Comparison of ENCODE assay signal across 19 cellular contexts in the genomic region with DNA sequence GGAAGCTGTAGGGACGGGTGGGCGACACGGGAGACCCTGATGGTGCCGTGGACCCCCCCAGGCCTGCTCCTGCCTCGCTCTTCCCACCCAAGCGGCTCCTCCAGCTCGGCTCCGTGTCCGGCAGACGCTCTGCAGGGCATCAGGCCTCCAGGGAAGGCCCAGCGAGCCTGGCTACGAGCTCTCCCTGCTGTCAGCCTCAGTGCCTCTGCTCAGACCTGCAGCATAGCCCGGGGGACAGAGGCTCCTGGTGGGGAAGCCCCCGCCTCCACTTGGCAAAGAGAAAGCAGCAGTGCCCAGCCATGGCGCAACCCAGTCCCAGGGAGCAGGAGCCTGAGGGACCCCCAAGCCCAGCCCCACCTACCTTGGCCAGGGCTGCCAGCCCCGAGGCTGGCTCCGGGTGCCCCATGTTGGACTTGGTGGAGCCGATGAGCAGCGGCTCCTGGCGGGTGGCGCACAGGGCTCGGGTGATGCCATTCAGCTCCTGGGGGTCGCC. TPM values are rescaled to one million over a fixed set of nuclear protein-coding genes. Genes with fewer than 3 reads are reported as not detected.
A peak's percentile ranks its signal among the peaks of the same experiment; 100 is the strongest.
DNase-seq lines count a peak whose midpoint lies in the region; ATAC-seq, FAIRE-seq and TF ChIP-seq lines count a peak whose summit lies in the region.
"Had no signal": no experiment of that assay in that cellular context is flagged by ENCODE, and none has a peak within 500 bp of the region (broad histone marks: within the 10 kb centered on the region; RNA-seq: fewer than 3 reads in every experiment).

No MANE protein-coding gene starts in this region.

- no peaks in the 10 kb centered on the region for H3K9me3 ChIP-seq in HCT116 (ENCODE audit: control insufficient read depth in 1 of 2, insufficient read depth in 1 of 2, low read depth in 1 of 2, low read length in 2 of 2)
- no peaks in the 10 kb centered on the region for H3K9me3 ChIP-seq in H1 (ENCODE audit: insufficient read depth in 2 of 2, low read depth in 1 of 2, low read length in 1 of 2)
- no peaks in the 10 kb centered on the region for H3K9me3 ChIP-seq in osteoblast (ENCODE audit: low read depth, low read length)
- peaks cover 4% of the 10 kb centered on the region for H3K9me3 ChIP-seq in WERI-Rb-1 (ENCODE audit: severe bottlenecking)
- H3K9me3 ChIP-seq: A549, MG63, SK-N-SH had no signal

- TF ChIP-seq POLR2A in HCT116 (IDR thresholded peaks at IDR 0.05; ENCODE audit: borderline replicate concordance, extremely low read depth, insufficient read depth, insufficient read length) (no peak), H1 (IDR thresholded peaks at IDR 0.05; ENCODE audit: control extremely low read depth in 1 of 2, low read depth in 2 of 2, low read length in 2 of 2) (no peak; a peak in 1 of 3 replicates)

- H3K79me1 ChIP-seq in H1 (ENCODE audit: low read depth, low read length) = peaks cover 19% of the 10 kb centered on the region

- H3K27ac ChIP-seq in HCT116 (ENCODE audit: low read depth, low read length) (peak overlapping the region; percentile 34; the same call in 1 of the 2 replicates), H1 (ENCODE audit: low read depth, low read length) (no peak overlapping the region), osteoblast (ENCODE audit: low read depth, low read length) (no peak overlapping the region), WERI-Rb-1 (no peak overlapping the region)
- H3K27ac ChIP-seq: A549 had no signal

- H2BK120ac ChIP-seq in H1 (replicated peaks; ENCODE audit: low read depth, low read length) = no peak overlapping the region

- H3K4me2 ChIP-seq in HCT116 (ENCODE audit: low read length) = no peak overlapping the region
- no peak overlapping the region for H3K4me2 ChIP-seq in H1 (ENCODE audit: insufficient read depth in 1 of 2, low read depth in 2 of 2, low read length in 2 of 2)
- H3K4me2 ChIP-seq in osteoblast (ENCODE audit: insufficient read depth, low read length) = no peak overlapping the region
- H3K4me2 ChIP-seq: A549, SK-N-SH had no signal

- WGBS in H1 (ENCODE audit: extremely low coverage in 1 of 2, insufficient coverage in 1 of 2, insufficient read length in 1 of 2, insufficient replicate concordance in 2 of 2, low coverage in 1 of 2, low lambda C conversion rate in 2 of 2, missing lambda C conversion rate in 1 of 2), 2 experiments = 94% methylated on average over 18 of the region's 23 CpGs; no CpG with 5 or more reads in 1 of the 2 experiments

- no peak for FAIRE-seq in H1 (lab: Jason Lieb, UNC)
- FAIRE-seq: A549, D721Med, GM12878 had no signal

- no peak overlapping the region for H3K14ac ChIP-seq in H1 (ENCODE audit: insufficient read length)

- DNase-seq in Right ventricle myocardium superior (peak; percentile 32), left ventricle myocardium superior (no peak), HCT116 (ENCODE audit: low read depth, low spot score) (no peak), H1 (ENCODE audit: low read depth in 1 of 2, low spot score in 2 of 2) (no peak), osteoblast (ENCODE audit: insufficient read length, low spot score, missing footprints) (peak; percentile 85), WERI-Rb-1 (no peak)
- DNase-seq: GOT3, MG63, NCI-H1417 treated with DMSO at 0.1 percent for 48 hours, NCI-H187, NCI-H446, NCI-H526, OCI-M1, SIG-M5, SK-N-SH had no signal

- no peak overlapping the region for H4K91ac ChIP-seq in H1 (replicated peaks; ENCODE audit: insufficient read length, low read length)

- POLR2A ChIA-PET in HCT116 (lab: Charles Lee) = no interaction called here
- POLR2A ChIA-PET in H1 (lab: Charles Lee; ENCODE audit: partially characterized antibody) = interaction anchor here (0.7 to 8.8 kb wide), 7 partner anchors 10 to 49 kb away, joined by 3 to 105 read pairs (median 3); a partner anchor contains a TSS

- H3K9ac ChIP-seq in HCT116 (ENCODE audit: low read length) (no peak overlapping the region), H1 (replicated peaks in 1 of 4; ENCODE audit: extremely low read depth in 1 of 4, low read depth in 3 of 4, low read length in 3 of 4) (no peak overlapping the region)
- H3K9ac ChIP-seq: SK-N-SH had no signal

- H3K79me2 ChIP-seq in HCT116 (ENCODE audit: insufficient read depth, low read length) = peaks cover 98% of the 10 kb centered on the region
- H3K79me2 ChIP-seq in H1 (ENCODE audit: control insufficient read depth in 1 of 2, insufficient read depth in 2 of 2, low read length in 2 of 2) = peaks cover 12 to 32% of the 10 kb centered on the region in 2 experiments; a peak in 3 of 4 replicates
- peaks cover 33% of the 10 kb centered on the region for H3K79me2 ChIP-seq in osteoblast (ENCODE audit: insufficient read depth, low read length)

- ATAC-seq in Right ventricle myocardium superior (ENCODE audit: poor library complexity) (no peak), left ventricle myocardium superior (no peak), HCT116 (no peak), HG03045 (IDR thresholded peaks at IDR 0.05; ENCODE audit: unreplicated experiment) (no peak)
- ATAC-seq: A549, GM12878 had no signal

- BruUV-seq in HCT116 (replicated peaks; lab: Mats Ljungman, UMichigan) = no TSS peak

- TF ChIP-seq CTCF in HCT116 (IDR thresholded peaks at IDR 0.05 in 2 of 3, conservative IDR thresholded peaks at IDR 0.05 in 1 of 3; ENCODE audit: borderline replicate concordance in 1 of 3, insufficient read depth in 1 of 3, low read depth in 2 of 3, low read length in 2 of 3) (no peak), H1 (IDR thresholded peaks at IDR 0.05; ENCODE audit: control extremely low read depth in 1 of 3, insufficient read depth in 1 of 3, low read depth in 1 of 3, low read length in 3 of 3) (no peak), osteoblast (IDR thresholded peaks at IDR 0.05; ENCODE audit: extremely low read depth, low read depth, low read length) (no peak), WERI-Rb-1 (IDR thresholded peaks at IDR 0.05; ENCODE audit: low read depth, low read length) (no peak)

- H3K56ac ChIP-seq in H1 (replicated peaks; ENCODE audit: insufficient read length, low read depth, low read length) = no peak overlapping the region

- TF ChIP-seq RAD21 in HCT116 (IDR thresholded peaks at IDR 0.05; ENCODE audit: low read depth) (no peak), H1 (IDR thresholded peaks at IDR 0.05 in 1 of 2, conservative IDR thresholded peaks at IDR 0.05 in 1 of 2; ENCODE audit: low read depth in 2 of 2, low read length in 2 of 2) (no peak)

- H4K20me1 ChIP-seq in HCT116 (ENCODE audit: insufficient read depth) = peaks cover 9% of the 10 kb centered on the region; the same call in 1 of the 2 replicates
- peaks cover 16 to 79% of the 10 kb centered on the region in 2 experiments for H4K20me1 ChIP-seq in H1 (replicated peaks in 1 of 2; ENCODE audit: control insufficient read depth in 1 of 2, insufficient read depth in 2 of 2, low read length in 2 of 2)
- peaks cover 25% of the 10 kb centered on the region for H4K20me1 ChIP-seq in osteoblast (ENCODE audit: insufficient read depth, low read length)

- CTCF ChIA-PET in HCT116 (lab: Charles Lee) = no interaction called here
- CTCF ChIA-PET in H1 (lab: Charles Lee; ENCODE audit: partially characterized antibody) = interaction anchor here (0.6 to 2.2 kb wide), 5 partner anchors 15 to 235 kb away, joined by 3 to 9 read pairs (median 4); a partner anchor contains a TSS

- no peak overlapping the region for H3K4me3 ChIP-seq in HCT116 (replicated peaks in 1 of 2; ENCODE audit: low read depth in 1 of 2, low read length in 2 of 2)
- H3K4me3 ChIP-seq in H1 (ENCODE audit: extremely low read depth in 1 of 4, insufficient read depth in 2 of 4, low read depth in 3 of 4, low read length in 4 of 4) = no peak overlapping the region
- no peak overlapping the region for H3K4me3 ChIP-seq in osteoblast (ENCODE audit: insufficient read depth, low read length)
- no peak overlapping the region for H3K4me3 ChIP-seq in WERI-Rb-1 (ENCODE audit: low read depth, low read length)
- H3K4me3 ChIP-seq: A549, GM12878, MG63 had no signal

- no peak overlapping the region for H2BK15ac ChIP-seq in H1 (ENCODE audit: low read length)

- H2AFZ ChIP-seq in HCT116 (ENCODE audit: low read depth, low read length, poor library complexity, severe bottlenecking) (no peak overlapping the region), H1 (ENCODE audit: low read length) (no peak overlapping the region), osteoblast (ENCODE audit: low read length) (no peak overlapping the region)

- H3K4ac ChIP-seq in H1 (replicated peaks; ENCODE audit: insufficient read length, low read depth, low read length) = no peak overlapping the region

- no peak overlapping the region for H2AK5ac ChIP-seq in H1 (ENCODE audit: low read depth, low read length)

- H3K23me2 ChIP-seq in H1 (ENCODE audit: low read depth, low read length) = peaks cover 7% of the 10 kb centered on the region; the same call in 1 of the 2 replicates

- peaks cover 82 to 95% of the 10 kb centered on the region in 2 experiments for H3K36me3 ChIP-seq in HCT116 (ENCODE audit: control insufficient read depth in 1 of 2, insufficient read depth in 2 of 2, low read length in 2 of 2)
- H3K36me3 ChIP-seq in H1 (ENCODE audit: control insufficient read depth in 2 of 4, insufficient read depth in 4 of 4, low read length in 3 of 4) = peaks cover 58 to 88% (median 81%) of the 10 kb centered on the region in 4 experiments
- H3K36me3 ChIP-seq in osteoblast (ENCODE audit: insufficient read depth, low read length) = peaks cover 61% of the 10 kb centered on the region
- H3K36me3 ChIP-seq in WERI-Rb-1 = peaks cover 98% of the 10 kb centered on the region

- H2BK5ac ChIP-seq in H1 (ENCODE audit: low read depth, low read length) = no peak overlapping the region

- H3K27me3 ChIP-seq in HCT116 (ENCODE audit: insufficient read depth, low read length) (no peaks in the 10 kb centered on the region), H1 (replicated peaks in 1 of 4; ENCODE audit: control insufficient read depth in 3 of 4, extremely low read depth in 1 of 4, insufficient read depth in 3 of 4, low read length in 3 of 4) (no peaks in the 10 kb centered on the region), osteoblast (ENCODE audit: insufficient read depth, low read length) (no peaks in the 10 kb centered on the region), WERI-Rb-1 (ENCODE audit: insufficient read depth, low read depth, severe bottlenecking) (no peaks in the 10 kb centered on the region)
- H3K27me3 ChIP-seq: MG63 had no signal

- H4K8ac ChIP-seq in H1 (ENCODE audit: extremely low read depth, insufficient read depth, low read length) = peak overlapping the region; percentile 68

- no peaks in the 10 kb centered on the region for H3K9me2 ChIP-seq in HCT116 (ENCODE audit: insufficient read depth)
- H3K9me2 ChIP-seq: SK-N-SH had no signal

- TF ChIP-seq EP300 in H1 (IDR thresholded peaks at IDR 0.05; ENCODE audit: borderline replicate concordance in 1 of 2, low read depth in 2 of 2, low read length in 2 of 2) = no peak

- peaks cover 7 to 15% of the 10 kb centered on the region in 2 experiments for H3K4me1 ChIP-seq in HCT116 (ENCODE audit: control insufficient read depth in 1 of 2, insufficient read depth in 2 of 2, low read length in 2 of 2)
- peaks cover 0 to 13% (median 10%) of the 10 kb centered on the region in 4 experiments; a peak in 6 of 7 replicates for H3K4me1 ChIP-seq in H1 (replicated peaks in 1 of 4; ENCODE audit: control insufficient read depth in 3 of 4, insufficient read depth in 4 of 4, low read length in 3 of 4)
- peaks cover 10% of the 10 kb centered on the region for H3K4me1 ChIP-seq in osteoblast (ENCODE audit: insufficient read depth, low read length)

- intact Hi-C loops in Right ventricle myocardium superior (cut with DNase I) (no loop called here), left ventricle myocardium superior (cut with micrococcal nuclease) (no loop called here), HCT116 (cut with micrococcal nuclease) (no loop called here)

- no peak overlapping the region for H2BK20ac ChIP-seq in H1 (ENCODE audit: low read length)

- RAD21 ChIA-PET in HCT116 (lab: Charles Lee; ENCODE audit: low non-redundant PET in 1 of 2, low total read pairs in 2 of 2, uncharacterized antibody in 2 of 2, unreplicated experiment in 2 of 2) = no interaction called here

- no peak overlapping the region for H3K18ac ChIP-seq in H1 (ENCODE audit: extremely low read depth, low read length)

- no peak overlapping the region for H3K23ac ChIP-seq in H1 (ENCODE audit: insufficient read length)

- H4K5ac ChIP-seq in H1 (ENCODE audit: insufficient read length, low read depth, low read length) = no peak overlapping the region

- H2BK12ac ChIP-seq in H1 (ENCODE audit: low read depth, low read length) = no peak overlapping the region

RNA-seq across cellular contexts. Expression of a gene that starts 5.9 kb away (rescaled TPM):
- total RNA-seq in Right ventricle myocardium superior = 23.0 TPM
- total RNA-seq in left ventricle myocardium superior = 17.0 TPM
- 754 TPM for total RNA-seq in HCT116 (2021; ENCODE audit: unreplicated experiment)
- 391 and 513 TPM in 2 replicates for polyA plus RNA-seq in HCT116 (2012)
- 559 and 561 TPM in 2 replicates for total RNA-seq in H1 (2021; fragmentation: NEBNext Ultra II Directional; extraction: Animal tissue kit (Norgen Biotek cat#: 25700))
- 143 and 206 TPM in 2 replicates for polyA plus RNA-seq in H1 (2011; rRNA removed)
- polyA plus RNA-seq in H1 (2011; cell fraction: cytosol; rRNA removed) = 95.7 TPM
- polyA plus RNA-seq in H1 (2011; cell fraction: nucleus; rRNA removed) = 314 TPM
- polyA plus RNA-seq in H1 (2012, experiment 1 of 2) = 203 to 428 TPM (median 382 TPM) in 4 replicates
- 299 TPM for polyA plus RNA-seq in H1 (2012, experiment 2 of 2)
- 202 TPM for polyA plus RNA-seq in H1 (2013, experiment 1 of 2)
- polyA plus RNA-seq in H1 (2013, experiment 2 of 2) = 154 TPM
- 112 and 123 TPM in 2 replicates for polyA minus RNA-seq in H1 (2011; rRNA and poly(A)+ RNA removed)
- polyA minus RNA-seq in H1 (2011; cell fraction: cytosol; rRNA and poly(A)+ RNA removed) = 386 TPM
- polyA minus RNA-seq in H1 (2011; cell fraction: nucleus; rRNA and poly(A)+ RNA removed) = 183 TPM
- total RNA-seq in osteoblast = 120 and 142 TPM in 2 replicates

RNA-seq across cellular contexts. Expression of a gene that starts 26.5 kb away (rescaled TPM):
- 57.9 TPM for total RNA-seq in Right ventricle myocardium superior
- 67.7 TPM for total RNA-seq in left ventricle myocardium superior
- 176 TPM for total RNA-seq in HCT116 (2021; ENCODE audit: unreplicated experiment)
- polyA plus RNA-seq in HCT116 (2012) = 120 and 129 TPM in 2 replicates
- 68.0 and 69.1 TPM in 2 replicates for total RNA-seq in H1 (2021; fragmentation: NEBNext Ultra II Directional; extraction: Animal tissue kit (Norgen Biotek cat#: 25700))
- polyA plus RNA-seq in H1 (2011; rRNA removed) = 34.5 and 60.4 TPM in 2 replicates
- 66.5 TPM for polyA plus RNA-seq in H1 (2011; cell fraction: cytosol; rRNA removed)
- 317 TPM for polyA plus RNA-seq in H1 (2011; cell fraction: nucleus; rRNA removed)
- polyA plus RNA-seq in H1 (2012, experiment 1 of 2) = 43.1 to 60.5 TPM (median 57.0 TPM) in 4 replicates
- polyA plus RNA-seq in H1 (2012, experiment 2 of 2) = 60.6 TPM
- polyA plus RNA-seq in H1 (2013, experiment 1 of 2) = 38.5 TPM
- polyA plus RNA-seq in H1 (2013, experiment 2 of 2) = 36.1 TPM
- polyA minus RNA-seq in H1 (2011; rRNA and poly(A)+ RNA removed) = 19.1 and 24.6 TPM in 2 replicates
- 27.5 TPM for polyA minus RNA-seq in H1 (2011; cell fraction: cytosol; rRNA and poly(A)+ RNA removed)
- polyA minus RNA-seq in H1 (2011; cell fraction: nucleus; rRNA and poly(A)+ RNA removed) = 58.5 TPM
- 43.8 and 43.9 TPM in 2 replicates for total RNA-seq in osteoblast

RNA-seq across cellular contexts. Expression of a gene that starts 40.4 kb away (rescaled TPM):
- total RNA-seq in Right ventricle myocardium superior (86.5 TPM), left ventricle myocardium superior (90.6 TPM), HCT116 (2021; ENCODE audit: unreplicated experiment) (205 TPM), osteoblast (90.2 and 93.7 TPM in 2 replicates)
- polyA plus RNA-seq in HCT116 (2012) = 154 and 156 TPM in 2 replicates
- total RNA-seq in H1 (2021; fragmentation: NEBNext Ultra II Directional; extraction: Animal tissue kit (Norgen Biotek cat#: 25700)) = 153 and 157 TPM in 2 replicates
- 277 and 354 TPM in 2 replicates for polyA plus RNA-seq in H1 (2011; rRNA removed)
- 226 TPM for polyA plus RNA-seq in H1 (2011; cell fraction: cytosol; rRNA removed)
- polyA plus RNA-seq in H1 (2011; cell fraction: nucleus; rRNA removed) = 351 TPM
- polyA plus RNA-seq in H1 (2012, experiment 1 of 2) = 127 to 186 TPM (median 168 TPM) in 4 replicates
- polyA plus RNA-seq in H1 (2012, experiment 2 of 2) = 200 TPM
- polyA plus RNA-seq in H1 (2013, experiment 1 of 2) = 99.3 TPM
- polyA plus RNA-seq in H1 (2013, experiment 2 of 2) = 100 TPM
- polyA minus RNA-seq in H1 (2011; rRNA and poly(A)+ RNA removed) = 137 and 141 TPM in 2 replicates
- polyA minus RNA-seq in H1 (2011; cell fraction: cytosol; rRNA and poly(A)+ RNA removed) = 110 TPM
- 96.5 TPM for polyA minus RNA-seq in H1 (2011; cell fraction: nucleus; rRNA and poly(A)+ RNA removed)

RNA-seq across cellular contexts. Expression of a gene that starts 40.5 kb away (rescaled TPM):
- total RNA-seq in Right ventricle myocardium superior (20.5 TPM), left ventricle myocardium superior (21.8 TPM), HCT116 (2021; ENCODE audit: unreplicated experiment) (52.0 TPM), osteoblast (46.3 and 52.7 TPM in 2 replicates)
- 53.5 and 62.2 TPM in 2 replicates for polyA plus RNA-seq in HCT116 (2012)
- 26.7 and 30.9 TPM in 2 replicates for total RNA-seq in H1 (2021; fragmentation: NEBNext Ultra II Directional; extraction: Animal tissue kit (Norgen Biotek cat#: 25700))
- polyA plus RNA-seq in H1 (2011; rRNA removed) = 28.4 and 50.3 TPM in 2 replicates
- 25.7 TPM for polyA plus RNA-seq in H1 (2011; cell fraction: cytosol; rRNA removed)
- 139 TPM for polyA plus RNA-seq in H1 (2011; cell fraction: nucleus; rRNA removed)
- polyA plus RNA-seq in H1 (2012, experiment 1 of 2) = 26.1 to 34.2 TPM (median 32.0 TPM) in 4 replicates
- 32.2 TPM for polyA plus RNA-seq in H1 (2012, experiment 2 of 2)
- polyA plus RNA-seq in H1 (2013, experiment 1 of 2) = 26.3 TPM
- polyA plus RNA-seq in H1 (2013, experiment 2 of 2) = 26.6 TPM
- polyA minus RNA-seq in H1 (2011; rRNA and poly(A)+ RNA removed) = 8.3 and 9.7 TPM in 2 replicates
- polyA minus RNA-seq in H1 (2011; cell fraction: cytosol; rRNA and poly(A)+ RNA removed) = 15.2 TPM
- 23.8 TPM for polyA minus RNA-seq in H1 (2011; cell fraction: nucleus; rRNA and poly(A)+ RNA removed)

RNA-seq across cellular contexts. Expression of a gene that starts 54.6 kb away (rescaled TPM):
- total RNA-seq in Right ventricle myocardium superior = 178 TPM
- 177 TPM for total RNA-seq in left ventricle myocardium superior
- 306 TPM for total RNA-seq in HCT116 (2021; ENCODE audit: unreplicated experiment)
- 324 and 351 TPM in 2 replicates for polyA plus RNA-seq in HCT116 (2012)
- total RNA-seq in H1 (2021; fragmentation: NEBNext Ultra II Directional; extraction: Animal tissue kit (Norgen Biotek cat#: 25700)) = 96.3 and 110 TPM in 2 replicates
- 212 and 338 TPM in 2 replicates for polyA plus RNA-seq in H1 (2011; rRNA removed)
- 163 TPM for polyA plus RNA-seq in H1 (2011; cell fraction: cytosol; rRNA removed)
- 167 TPM for polyA plus RNA-seq in H1 (2011; cell fraction: nucleus; rRNA removed)
- polyA plus RNA-seq in H1 (2012, experiment 1 of 2) = 92.1 to 118 TPM (median 110 TPM) in 4 replicates
- 187 TPM for polyA plus RNA-seq in H1 (2012, experiment 2 of 2)
- 57.6 TPM for polyA plus RNA-seq in H1 (2013, experiment 1 of 2)
- polyA plus RNA-seq in H1 (2013, experiment 2 of 2) = 58.1 TPM
- 35.5 and 81.7 TPM in 2 replicates for polyA minus RNA-seq in H1 (2011; rRNA and poly(A)+ RNA removed)
- 40.5 TPM for polyA minus RNA-seq in H1 (2011; cell fraction: cytosol; rRNA and poly(A)+ RNA removed)
- 31.1 TPM for polyA minus RNA-seq in H1 (2011; cell fraction: nucleus; rRNA and poly(A)+ RNA removed)
- 23.9 and 31.8 TPM in 2 replicates for total RNA-seq in osteoblast

Comparison
In these comparisons a context has a peak if more than half of its experiments do, and no peak if none do; other contexts are left out.
1. DNase-seq: peak in Right ventricle myocardium superior (single experiment) and osteoblast (single experiment); none in left ventricle myocardium superior (single experiment), HCT116 (single experiment), H1 (0 of 2) and WERI-Rb-1 (single experiment).